Comparison of ENCODE assay signal across 11 cellular contexts in genomic region chr5:67014957-67015400, GRCh38.
DNase-seq lines count a peak whose midpoint lies in the region; ATAC-seq and TF ChIP-seq lines count a peak whose summit lies in the region.
"Had no signal": no experiment of that assay in that cellular context is flagged by ENCODE, and none has a peak within 500 bp of the region (broad histone marks: within the 10 kb centered on the region; RNA-seq: fewer than 3 reads in every experiment).

No MANE protein-coding gene starts in this region.

- H3K9me3 ChIP-seq in GM23248 (ENCODE audit: low read depth): no peaks in the 10 kb centered on the region
- H3K9me3 ChIP-seq: testis had no signal

- peak overlapping the region; percentile 68 for H2AFZ ChIP-seq in GM23248

- H3K4me2 ChIP-seq in GM23248 (ENCODE audit: unreplicated experiment): peak overlapping the region; percentile 73

- H3K27me3 ChIP-seq in GM23248 (replicated peaks; ENCODE audit: insufficient read depth) (no peaks in the 10 kb centered on the region), brain microvascular endothelial cell (replicated peaks) (no peaks in the 10 kb centered on the region)
- H3K27me3 ChIP-seq: testis had no signal

- no peak overlapping the region for H3K4me3 Mint-ChIP-seq in effector memory CD8-positive, alpha-beta T cell
- H3K4me3 Mint-ChIP-seq: T-cell had no signal

- H3K9me2 ChIP-seq in GM23248 (ENCODE audit: insufficient read depth): no peaks in the 10 kb centered on the region

- no peaks in the 10 kb centered on the region for H3K27me3 Mint-ChIP-seq in effector memory CD8-positive, alpha-beta T cell
- H3K27me3 Mint-ChIP-seq: T-cell had no signal

- no peaks in the 10 kb centered on the region for H3K9me3 Mint-ChIP-seq in effector memory CD8-positive, alpha-beta T cell
- H3K9me3 Mint-ChIP-seq: T-cell had no signal

- H3K79me2 ChIP-seq in GM23248 (ENCODE audit: insufficient read depth): peaks cover 35% of the 10 kb centered on the region

- 0 out of 2 replicates have a peak overlapping the region, but pooled peaks have one; percentile 24 for H3K9ac ChIP-seq in GM23248

- H3K4me3 ChIP-seq in GM23248 (peak overlapping the region; percentile 53), brain microvascular endothelial cell (ENCODE audit: low read depth, low read length) (no peak overlapping the region)
- H3K4me3 ChIP-seq: testis had no signal

- H3K36me3 Mint-ChIP-seq in effector memory CD8-positive, alpha-beta T cell (ENCODE audit: insufficient read depth): no peaks in the 10 kb centered on the region

- intact Hi-C loops in left ventricle myocardium superior (cut with micrococcal nuclease): no loop called here
- intact Hi-C loops in sciatic nerve (cut with DNase I): no loop called here

- in situ Hi-C loops in GM23248 (cut with MboI) (no loop called here), brain microvascular endothelial cell (cut with HindIII; ENCODE audit: low pct_ligation_motif_present, low sequenced_read_pairs) (no loop called here)

- H3K4me1 ChIP-seq in GM23248 (ENCODE audit: insufficient read depth): peaks cover 44% of the 10 kb centered on the region

- no peaks in the 10 kb centered on the region for H4K20me1 ChIP-seq in GM23248 (ENCODE audit: insufficient read depth)

- H3K27ac Mint-ChIP-seq in effector memory CD8-positive, alpha-beta T cell: no peak overlapping the region

- peaks cover 5% of the 10 kb centered on the region in 2 donors for H3K4me1 Mint-ChIP-seq in effector memory CD8-positive, alpha-beta T cell (ENCODE audit: low read depth in 2 of 2)

- TF ChIP-seq CTCF in brain microvascular endothelial cell (IDR thresholded peaks at IDR 0.05; ENCODE audit: low read depth, low read length, missing control alignments): no peak

- peak; percentile 42 for ATAC-seq in left ventricle myocardium superior
- ATAC-seq in sciatic nerve: peak; percentile 59
- ATAC-seq in effector memory CD8-positive, alpha-beta T cell (replicated peaks): no peak
- ATAC-seq: T-cell had no signal

- no peak overlapping the region for H3K27ac ChIP-seq in GM23248
- peak overlapping the region; percentile 54 for H3K27ac ChIP-seq in brain microvascular endothelial cell
- H3K27ac ChIP-seq: C4-2B had no signal

- DNase-seq in GM23248: no peak
- no peak for DNase-seq in brain microvascular endothelial cell
- no peak for DNase-seq in left ventricle myocardium superior
- no peak for DNase-seq in sciatic nerve (ENCODE audit: low spot score)
- no peak for DNase-seq in H4 (ENCODE audit: low spot score)
- no peak for DNase-seq in activated CD4-positive, alpha-beta T cell treated with anti-CD3 and anti-CD28 coated beads, Interleukin-2, amount 50 U/mL, for 1 hour
- no peak for DNase-seq in stimulated activated naive CD4-positive, alpha-beta T cell treated with Interleukin-2 at 50 U/mL for 16 hours (lab: John Stamatoyannopoulos, UW)
- no peak for DNase-seq in effector memory CD8-positive, alpha-beta T cell
- DNase-seq: T-cell, testis had no signal

- peaks cover 26% of the 10 kb centered on the region for H3F3A ChIP-seq in GM23248 (ENCODE audit: insufficient read depth)

- H3K36me3 ChIP-seq in GM23248 (ENCODE audit: low read depth) (no peaks in the 10 kb centered on the region), brain microvascular endothelial cell (replicated peaks) (no peaks in the 10 kb centered on the region)

- WGBS in GM23248 (ENCODE audit: low coverage in 1 of 2, low lambda C conversion rate in 2 of 2, missing lambda C conversion rate in 2 of 2), 2 experiments: 69 to 74% methylated on average over 3 of the region's 3 CpGs
